In the genomic region with DNA sequence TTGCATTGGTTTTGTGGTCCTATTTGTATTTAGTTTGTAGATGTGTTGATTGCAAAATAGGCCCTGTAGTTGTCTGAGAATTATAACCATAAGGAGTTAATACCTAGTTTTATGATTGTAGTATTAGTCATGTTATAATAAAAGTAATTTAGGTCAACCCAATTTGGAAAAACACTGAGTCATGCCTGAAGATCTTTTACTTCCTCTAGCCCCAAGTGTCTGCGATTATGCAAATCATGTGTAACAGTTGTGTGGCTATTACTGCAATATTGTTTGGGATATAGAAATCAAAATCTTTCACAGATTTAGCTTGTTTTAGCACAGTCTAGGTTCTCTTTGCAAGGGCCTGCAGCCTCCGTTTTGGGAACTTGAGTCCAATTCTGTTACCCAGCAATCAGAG, we compare ENCODE assay signal across 8 cellular contexts. TPM values are rescaled to one million over a fixed set of nuclear protein-coding genes. Genes with fewer than 3 reads are reported as not detected.
DNase-seq lines count a peak whose midpoint lies in the region; ATAC-seq, FAIRE-seq and TF ChIP-seq lines count a peak whose summit lies in the region.

No MANE protein-coding gene starts in this region.

- no peaks in the 10 kb centered on the region for H3K9me3 ChIP-seq in Caco-2

- POLR2A ChIA-PET in Caco-2 (lab: Charles Lee) = no interaction called here

- DNase-seq in GM03348 (ENCODE audit: low spot score) (peak; percentile 84), MV-4-11 (lab: John Stamatoyannopoulos, UW) (peak; percentile 79), T1000 (lab: John Stamatoyannopoulos, UW) (no peak), Caco-2 (no peak)

- H3K27ac Mint-ChIP-seq in Caco-2 (ENCODE audit: unreplicated experiment) = no peak overlapping the region

- H3K27ac ChIP-seq in skin epidermis = peak overlapping the region in 17 of 21 experiments; percentile 8 to 76 (median 66)

- CTCF ChIA-PET in Caco-2 (lab: Charles Lee) = no interaction called here

- H3K27me3 Mint-ChIP-seq in Caco-2 (ENCODE audit: insufficient read depth, unreplicated experiment) = no peaks in the 10 kb centered on the region

- H3K36me3 ChIP-seq in Caco-2 (ENCODE audit: control insufficient read depth, insufficient read depth, low read length) = no peaks in the 10 kb centered on the region

- ATAC-seq in GM21717 (IDR thresholded peaks at IDR 0.05; ENCODE audit: unreplicated experiment) (peak; percentile 83), HG03025 (IDR thresholded peaks at IDR 0.05; ENCODE audit: low FRiP score, unreplicated experiment) (no peak)

- no TSS peak for BruUV-seq in Caco-2 (replicated peaks; lab: Mats Ljungman, UMichigan)

- intact Hi-C loops in Caco-2 (cut with micrococcal nuclease; ENCODE audit: unreplicated experiment) = no loop called here

- H3K4me1 Mint-ChIP-seq in Caco-2 (ENCODE audit: low read depth, unreplicated experiment) = peaks cover 11% of the 10 kb centered on the region

- no peaks in the 10 kb centered on the region for H3K27me3 ChIP-seq in Caco-2 (replicated peaks; ENCODE audit: control insufficient read depth, insufficient read depth, low read length)

- no peak overlapping the region for H3K4me3 Mint-ChIP-seq in Caco-2 (ENCODE audit: unreplicated experiment)

- peaks cover 11% of the 10 kb centered on the region for H3K36me3 Mint-ChIP-seq in Caco-2 (ENCODE audit: insufficient read depth, unreplicated experiment)

- no peaks in the 10 kb centered on the region for H3K9me3 Mint-ChIP-seq in Caco-2 (ENCODE audit: unreplicated experiment)

- no peak for TF ChIP-seq CTCF in Caco-2 (IDR thresholded peaks at IDR 0.05; ENCODE audit: insufficient read depth in 1 of 2, low read depth in 1 of 2, low read length in 1 of 2, severe bottlenecking in 1 of 2, unreplicated experiment in 1 of 2)

- FAIRE-seq in endometrium (lab: Jason Lieb, UNC) = peak; percentile 55

- H3K4me1 ChIP-seq in Caco-2 = peaks cover 10% of the 10 kb centered on the region; the same call in 1 of the 2 replicates

- no peak overlapping the region for H3K4me3 ChIP-seq in skin epidermis
- no peak overlapping the region for H3K4me3 ChIP-seq in Caco-2 (ENCODE audit: low read depth, low read length)

RNA-seq across cellular contexts. Expression of a gene that starts 12.6 kb away (rescaled TPM):
- 22.6 and 26.9 TPM in 2 replicates for total RNA-seq in Caco-2 (2022)

RNA-seq across cellular contexts. Expression of a gene that starts 37.1 kb away (rescaled TPM):
- total RNA-seq in Caco-2 (2022) = 90.4 and 91.9 TPM in 2 replicates

Comparison
In these comparisons a context has a peak if more than half of its experiments do, and no peak if none do; other contexts are left out.
1. DNase-seq: peak in GM03348 (single experiment) and MV-4-11 (single experiment); none in T1000 (single experiment) and Caco-2 (0 of 2).